35 cellular contexts compared by ENCODE assay signal in genomic region chr21:32907521-32907920, GRCh38.
"Had no signal": no experiment of that assay in that cellular context is flagged by ENCODE, and none has a peak within 500 bp of the region (broad histone marks: within the 10 kb centered on the region; RNA-seq: fewer than 3 reads in every experiment).

No MANE protein-coding gene starts in this region.

- H3K4me1 ChIP-seq: adrenal gland, body of pancreas, breast epithelium had no signal

- ATAC-seq: activated CD8-positive, alpha-beta T cell treated with anti-CD3 and anti-CD28 coated beads for 36 hours; activated T-cell treated with anti-CD3 and anti-CD28 coated beads, Interleukin-2, amount 50 U/mL, for 4 hours; activated T-cell treated with anti-CD3 and anti-CD28 coated beads, Interleukin-2, amount 50 U/mL, for 72 hours; activated T-helper 17 cell treated with anti-CD3 and anti-CD28 coated beads, Interleukin-2, amount 50 U/mL, for 72 hours; body of pancreas had no signal

- H3K27me3 Mint-ChIP-seq: activated CD4-positive, alpha-beta memory T cell treated with anti-CD3 and anti-CD28 coated beads for 36 hours; activated CD8-positive, alpha-beta T cell treated with anti-CD3 and anti-CD28 coated beads for 36 hours; activated naive CD8-positive, alpha-beta T cell treated with anti-CD3 and anti-CD28 coated beads for 36 hours; activated T-helper 17 cell treated with anti-CD3 and anti-CD28 coated beads, Interleukin-2, amount 50 U/mL, for 72 hours had no signal

- H3K4me1 Mint-ChIP-seq: activated B cell treated with CpG ODN at 0.5 μM for 24 hours; activated CD4-positive, alpha-beta T cell treated with anti-CD3 and anti-CD28 coated beads, Interleukin-2, amount 10 ng/mL, durations not matched to agents 24 days and 14 days; activated naive CD4-positive, alpha-beta T cell treated with anti-CD3 and anti-CD28 coated beads, Interleukin-2, amount 10 ng/mL, durations not matched to agents 7 days and 5 days; activated naive CD4-positive, alpha-beta T cell treated with anti-CD3 and anti-CD28 coated beads, Interleukin-2, amount 50 U/mL, for 24 hours; activated naive CD8-positive, alpha-beta T cell treated with anti-CD3 and anti-CD28 coated beads for 36 hours; activated T-helper 17 cell treated with anti-CD3 and anti-CD28 coated beads, Interleukin-2, amount 50 U/mL, for 72 hours had no signal

- H3K27ac ChIP-seq: adrenal gland, body of pancreas, brain microvascular endothelial cell, breast epithelium, VCaP had no signal

- H3K9me3 Mint-ChIP-seq: activated B cell treated with CpG ODN at 0.5 μM for 24 hours; activated CD4-positive, alpha-beta memory T cell treated with anti-CD3 and anti-CD28 coated beads for 36 hours; activated CD4-positive, alpha-beta T cell treated with anti-CD3 and anti-CD28 coated beads, Interleukin-2, amount 10 ng/mL, durations not matched to agents 24 days and 14 days; activated CD8-positive, alpha-beta T cell treated with anti-CD3 and anti-CD28 coated beads for 36 hours; activated naive CD4-positive, alpha-beta T cell treated with anti-CD3 and anti-CD28 coated beads, Interleukin-2, amount 10 ng/mL, durations not matched to agents 7 days and 5 days; activated naive CD4-positive, alpha-beta T cell treated with anti-CD3 and anti-CD28 coated beads, Interleukin-2, amount 50 U/mL, for 24 hours; activated naive CD8-positive, alpha-beta T cell treated with anti-CD3 and anti-CD28 coated beads for 36 hours; activated T-cell treated with anti-CD3 and anti-CD28 coated beads, Interleukin-2, amount 50 U/mL, for 4 hours; activated T-cell treated with anti-CD3 and anti-CD28 coated beads, Interleukin-2, amount 50 U/mL, for 72 hours; activated T-helper 1 cell treated with anti-CD3 and anti-CD28 coated beads, Interleukin-12 subunit alpha, Interleukin-12 subunit beta, Interleukin-2, Interleukin-4 antibody, amounts not matched to agents 30 ng/mL and 10 ng/mL and 1 ng/mL, durations not matched to agents 14 hours and 24 hours and 36 hours; activated T-helper 17 cell treated with anti-CD3 and anti-CD28 coated beads, Interleukin-2, amount 50 U/mL, for 72 hours; T-helper 1 cell treated with Interleukin-12 subunit alpha and Interleukin-12 subunit beta and Interleukin-4 antibody, amounts not matched to agents 30 μg/mL and 1 μg/mL, for 36 hours; T-helper 2 cell treated with Interferon-gamma antibody and Interleukin-4, amounts not matched to agents 5 μg/mL and 100 μg/mL, for 36 hours had no signal

- H3K27ac Mint-ChIP-seq: activated B cell treated with CpG ODN at 0.5 μM for 24 hours; activated CD4-positive, alpha-beta memory T cell treated with anti-CD3 and anti-CD28 coated beads for 36 hours; activated CD4-positive, alpha-beta T cell treated with anti-CD3 and anti-CD28 coated beads, Interleukin-2, amount 10 ng/mL, durations not matched to agents 24 days and 14 days; activated CD8-positive, alpha-beta T cell treated with anti-CD3 and anti-CD28 coated beads for 36 hours; activated naive CD4-positive, alpha-beta T cell treated with anti-CD3 and anti-CD28 coated beads, Interleukin-2, amount 10 ng/mL, durations not matched to agents 7 days and 5 days; activated naive CD4-positive, alpha-beta T cell treated with anti-CD3 and anti-CD28 coated beads, Interleukin-2, amount 50 U/mL, for 24 hours; activated naive CD8-positive, alpha-beta T cell treated with anti-CD3 and anti-CD28 coated beads for 36 hours; activated T-cell treated with anti-CD3 and anti-CD28 coated beads, Interleukin-2, amount 50 U/mL, for 72 hours; activated T-helper 1 cell treated with anti-CD3 and anti-CD28 coated beads, Interleukin-12 subunit alpha, Interleukin-12 subunit beta, Interleukin-2, Interleukin-4 antibody, amounts not matched to agents 30 ng/mL and 10 ng/mL and 1 ng/mL, durations not matched to agents 14 hours and 24 hours and 36 hours; activated T-helper 17 cell treated with anti-CD3 and anti-CD28 coated beads, Interleukin-2, amount 50 U/mL, for 72 hours; T-helper 1 cell treated with Interleukin-12 subunit alpha and Interleukin-12 subunit beta and Interleukin-4 antibody, amounts not matched to agents 30 μg/mL and 1 μg/mL, for 36 hours; T-helper 2 cell treated with Interferon-gamma antibody and Interleukin-4, amounts not matched to agents 5 μg/mL and 100 μg/mL, for 36 hours had no signal

- H3K4me3 ChIP-seq: adrenal gland, body of pancreas, breast epithelium had no signal

- FAIRE-seq: astrocyte had no signal

- H3K4me3 Mint-ChIP-seq: activated B cell treated with CpG ODN at 0.5 μM for 24 hours; activated CD4-positive, alpha-beta memory T cell treated with anti-CD3 and anti-CD28 coated beads for 36 hours; activated CD4-positive, alpha-beta T cell treated with anti-CD3 and anti-CD28 coated beads, Interleukin-2, amount 10 ng/mL, durations not matched to agents 24 days and 14 days; activated CD8-positive, alpha-beta T cell treated with anti-CD3 and anti-CD28 coated beads for 36 hours; activated naive CD4-positive, alpha-beta T cell treated with anti-CD3 and anti-CD28 coated beads, Interleukin-2, amount 10 ng/mL, durations not matched to agents 7 days and 5 days; activated naive CD4-positive, alpha-beta T cell treated with anti-CD3 and anti-CD28 coated beads, Interleukin-2, amount 50 U/mL, for 24 hours; activated naive CD8-positive, alpha-beta T cell treated with anti-CD3 and anti-CD28 coated beads for 36 hours; activated T-cell treated with anti-CD3 and anti-CD28 coated beads, Interleukin-2, amount 50 U/mL, for 4 hours; activated T-cell treated with anti-CD3 and anti-CD28 coated beads, Interleukin-2, amount 50 U/mL, for 72 hours; activated T-helper 1 cell treated with anti-CD3 and anti-CD28 coated beads, Interleukin-12 subunit alpha, Interleukin-12 subunit beta, Interleukin-2, Interleukin-4 antibody, amounts not matched to agents 30 ng/mL and 10 ng/mL and 1 ng/mL, durations not matched to agents 14 hours and 24 hours and 36 hours; activated T-helper 17 cell treated with anti-CD3 and anti-CD28 coated beads, Interleukin-2, amount 50 U/mL, for 72 hours; T-helper 1 cell treated with Interleukin-12 subunit alpha and Interleukin-12 subunit beta and Interleukin-4 antibody, amounts not matched to agents 30 μg/mL and 1 μg/mL, for 36 hours; T-helper 2 cell treated with Interferon-gamma antibody and Interleukin-4, amounts not matched to agents 5 μg/mL and 100 μg/mL, for 36 hours had no signal

- H3K36me3 Mint-ChIP-seq: activated CD4-positive, alpha-beta memory T cell treated with anti-CD3 and anti-CD28 coated beads for 36 hours; activated naive CD4-positive, alpha-beta T cell treated with anti-CD3 and anti-CD28 coated beads, Interleukin-2, amount 10 ng/mL, durations not matched to agents 7 days and 5 days; activated naive CD4-positive, alpha-beta T cell treated with anti-CD3 and anti-CD28 coated beads, Interleukin-2, amount 50 U/mL, for 24 hours; activated naive CD8-positive, alpha-beta T cell treated with anti-CD3 and anti-CD28 coated beads for 36 hours had no signal

- DNase-seq: activated B cell treated with CpG ODN at 0.5 μM for 24 hours; activated CD4-positive, alpha-beta memory T cell treated with anti-CD3 and anti-CD28 coated beads for 36 hours; activated CD4-positive, alpha-beta T cell treated with anti-CD3 and anti-CD28 coated beads for 4 hours; activated CD4-positive, alpha-beta T cell treated with anti-CD3 and anti-CD28 coated beads, Interleukin-2, amount 10 ng/mL, durations not matched to agents 24 days and 14 days; activated CD4-positive, alpha-beta T cell treated with anti-CD3 and anti-CD28 coated beads, Interleukin-2, amount 50 U/mL, for 1 hour; activated CD4-positive, alpha-beta T cell treated with anti-CD3 and anti-CD28 coated beads, Interleukin-2, amount 50 U/mL, for 4 hours; activated CD4-positive, CD25-positive, alpha-beta regulatory T cell treated with anti-CD3 and anti-CD28 coated beads, Interleukin-2, amount 50 U/mL, for 72 hours; activated CD8-positive, alpha-beta memory T cell treated with anti-CD3 and anti-CD28 coated beads, Interleukin-2, amount 50 U/mL, for 4 hours; activated CD8-positive, alpha-beta T cell treated with anti-CD3 and anti-CD28 coated beads for 36 hours; activated effector memory CD4-positive, alpha-beta T cell treated with anti-CD3 and anti-CD28 coated beads, Interleukin-2, amount 50 U/mL, for 16 hours; activated gamma-delta T cell treated with Interleukin-2 at 50 U/mL for 16 hours; activated naive CD4-positive, alpha-beta T cell; activated naive CD4-positive, alpha-beta T cell treated with anti-CD3 and anti-CD28 coated beads, Interleukin-2, amount 10 ng/mL, durations not matched to agents 7 days and 5 days; activated naive CD8-positive, alpha-beta T cell treated with anti-CD3 and anti-CD28 coated beads for 36 hours; activated T-cell treated with anti-CD3 and anti-CD28 coated beads for 4 hours; activated T-cell treated with anti-CD3 and anti-CD28 coated beads, Interleukin-2, amount 50 U/mL, for 1 hour; activated T-cell treated with anti-CD3 and anti-CD28 coated beads, Interleukin-2, amount 50 U/mL, for 4 hours; activated T-cell treated with anti-CD3 and anti-CD28 coated beads, Interleukin-2, amount 50 U/mL, for 72 hours; adrenal gland; amniotic stem cell; aorta; body of pancreas; brain microvascular endothelial cell; central memory CD4-positive, alpha-beta T cell; T-helper 1 cell; T-helper 2 cell; T-helper 9 cell had no signal

- H3K9me3 ChIP-seq: adrenal gland, body of pancreas, breast epithelium had no signal

- H3K36me3 ChIP-seq: adrenal gland, brain microvascular endothelial cell, breast epithelium had no signal
